In genomic region chr12:21604245-21605101, GRCh38 we compare ENCODE assay signal across 31 cellular contexts. TPM values are rescaled to one million over a fixed set of nuclear protein-coding genes. Genes with fewer than 3 reads are reported as not detected.
"Had no signal": no experiment of that assay in that cellular context is flagged by ENCODE, and none has a peak within 500 bp of the region (broad histone marks: within the 10 kb centered on the region; RNA-seq: fewer than 3 reads in every experiment).

Gene GYS2, minus strand, starts transcription at chr12:21604847. Its CDS starts 255 bp downstream, at chr12:21604592.

- H3K27me3 ChIP-seq: adrenal gland, body of pancreas, heart left ventricle, right atrium auricular region, testis, transverse colon had no signal

- H3K27me3 Mint-ChIP-seq: activated naive CD8-positive, alpha-beta T cell treated with anti-CD3 and anti-CD28 coated beads for 36 hours; T-cell had no signal

- H3K27ac Mint-ChIP-seq: activated naive CD4-positive, alpha-beta T cell treated with anti-CD3 and anti-CD28 coated beads for 36 hours; activated naive CD8-positive, alpha-beta T cell treated with anti-CD3 and anti-CD28 coated beads for 36 hours; naive thymus-derived CD4-positive, alpha-beta T cell; T-cell; T-helper 2 cell treated with Interferon-gamma antibody and Interleukin-4, amounts not matched to agents 5 μg/mL and 100 μg/mL, for 36 hours had no signal

- H3K4me3 Mint-ChIP-seq: activated naive CD4-positive, alpha-beta T cell treated with anti-CD3 and anti-CD28 coated beads for 36 hours; activated naive CD8-positive, alpha-beta T cell treated with anti-CD3 and anti-CD28 coated beads for 36 hours; naive thymus-derived CD4-positive, alpha-beta T cell; T-cell; T-helper 2 cell treated with Interferon-gamma antibody and Interleukin-4, amounts not matched to agents 5 μg/mL and 100 μg/mL, for 36 hours had no signal

- H3K4me1 Mint-ChIP-seq: activated naive CD8-positive, alpha-beta T cell treated with anti-CD3 and anti-CD28 coated beads for 36 hours; naive thymus-derived CD4-positive, alpha-beta T cell; T-cell had no signal

- ATAC-seq: body of pancreas; foreskin keratinocyte; heart left ventricle; left ventricle myocardium superior; naive thymus-derived CD4-positive, alpha-beta T cell; T-cell had no signal

- H3K9me3 Mint-ChIP-seq: activated naive CD4-positive, alpha-beta T cell treated with anti-CD3 and anti-CD28 coated beads for 36 hours; activated naive CD8-positive, alpha-beta T cell treated with anti-CD3 and anti-CD28 coated beads for 36 hours; T-cell; T-helper 2 cell treated with Interferon-gamma antibody and Interleukin-4, amounts not matched to agents 5 μg/mL and 100 μg/mL, for 36 hours had no signal

- H3K36me3 ChIP-seq: adrenal gland, heart left ventricle, right atrium auricular region, transverse colon had no signal

- DNase-seq: activated CD4-positive, alpha-beta T cell treated with anti-CD3 and anti-CD28 coated beads for 48 hours; activated CD4-positive, alpha-beta T cell treated with anti-CD3 and anti-CD28 coated beads, Interleukin-2, amount 50 U/mL, for 48 hours; activated CD4-positive, CD25-positive, alpha-beta regulatory T cell; activated CD8-positive, alpha-beta memory T cell treated with anti-CD3 and anti-CD28 coated beads for 24 hours; activated effector memory CD4-positive, alpha-beta T cell treated with Interleukin-2 at 50 U/mL for 16 hours; activated naive CD4-positive, alpha-beta T cell treated with anti-CD3 and anti-CD28 coated beads for 36 hours; activated naive CD8-positive, alpha-beta T cell treated with anti-CD3 and anti-CD28 coated beads for 36 hours; adrenal gland; aorta; body of pancreas; effector CD8-positive, alpha-beta T cell; erythroblast; foreskin keratinocyte; heart left ventricle; islet precursor cell; left ventricle myocardium superior; midbrain; naive thymus-derived CD4-positive, alpha-beta T cell; stimulated activated CD4-positive, alpha-beta T cell treated with anti-CD3 and anti-CD28 coated beads, Interleukin-2, amount 100 ng/mL, for 48 hours; stimulated activated naive CD4-positive, alpha-beta T cell treated with Interleukin-2 at 50 U/mL for 16 hours; T-cell; testis; transverse colon had no signal

- FAIRE-seq: colon, urothelium cell line had no signal

- H3K36me3 Mint-ChIP-seq: activated naive CD8-positive, alpha-beta T cell treated with anti-CD3 and anti-CD28 coated beads for 36 hours; naive thymus-derived CD4-positive, alpha-beta T cell; T-cell had no signal

- H3K4me3 ChIP-seq: adrenal gland, body of pancreas, heart left ventricle, right atrium auricular region, testis, transverse colon had no signal

- H3K4me1 ChIP-seq: adrenal gland, foreskin keratinocyte, right atrium auricular region, testis, transverse colon had no signal

- H3K27ac ChIP-seq: adrenal gland, body of pancreas, foreskin keratinocyte, heart left ventricle, right atrium auricular region, testis, transverse colon had no signal

- H3K9me3 ChIP-seq: adrenal gland, body of pancreas, heart left ventricle, right atrium auricular region, testis, transverse colon had no signal

RNA-seq across cellular contexts. Expression of gene GYS2, which starts in this region (rescaled TPM):
- total RNA-seq: activated naive CD4-positive, alpha-beta T cell treated with anti-CD3 and anti-CD28 coated beads for 36 hours; activated naive CD8-positive, alpha-beta T cell treated with anti-CD3 and anti-CD28 coated beads for 36 hours; body of pancreas; dermis microvascular lymphatic vessel endothelial cell; foreskin keratinocyte; left ventricle myocardium superior; pulmonary artery endothelial cell; right atrium auricular region; skeletal muscle tissue; testis had no signal
- polyA plus RNA-seq: aorta; foreskin keratinocyte; naive thymus-derived CD4-positive, alpha-beta T cell; neural cell had no signal
